1 cellular context compared by ENCODE assay signal in genomic region chr6:32118782-32119628, GRCh38.
TF ChIP-seq lines count a peak whose summit lies in the region.

No MANE protein-coding gene starts in this region.

TF ChIP-seq in GM12878, 131 proteins besides CTCF, POLR2A, EP300 and RAD21:
- TF ChIP-seq SMARCA5 (IDR thresholded peaks at IDR 0.05), result peak; percentile 76; the same call in 1 of the 2 replicates
- TF ChIP-seq RFX5 (IDR thresholded peaks at IDR 0.05; ENCODE audit: low read depth, low read length), result no peak
- TF ChIP-seq YY1 (IDR thresholded peaks at IDR 0.05; ENCODE audit: low read depth, low read length), result 0 out of 2 replicates have a peak, but pooled peaks have one; percentile 53
- no peak for TF ChIP-seq ASH2L (IDR thresholded peaks at IDR 0.05; ENCODE audit: borderline replicate concordance, low read depth)
- peak; percentile 81 for TF ChIP-seq SMC3 (IDR thresholded peaks at IDR 0.05; ENCODE audit: borderline replicate concordance, low read length)
TF ChIP-seq in GM12878: peak in this region for 3.
